ENCODE assay signal across 10 cellular contexts in genomic region chr16:86508028-86508946, GRCh38. TPM values are rescaled to one million over a fixed set of nuclear protein-coding genes. Genes with fewer than 3 reads are reported as not detected.
DNase-seq lines count a peak whose midpoint lies in the region; ATAC-seq lines count a peak whose summit lies in the region.
"Had no signal": no experiment of that assay in that cellular context is flagged by ENCODE, and none has a peak within 500 bp of the region (broad histone marks: within the 10 kb centered on the region; RNA-seq: fewer than 3 reads in every experiment).

No MANE protein-coding gene starts in this region.

- peaks cover 62% of the 10 kb centered on the region for H3K27me3 Mint-ChIP-seq in activated T-helper 2 cell treated with anti-CD3 and anti-CD28 coated beads, Interferon-gamma antibody, Interleukin-2, Interleukin-4, amounts not matched to agents 10 μg/mL and 5 μg/mL and 100 μg/mL, durations not matched to agents 14 hours and 24 hours and 36 hours (ENCODE audit: low read depth)
- H3K27me3 Mint-ChIP-seq in stimulated activated memory B cell treated with anti-CD40 and anti-IgM and Interleukin-4, amounts not matched to agents 10 μg/mL and 1 μg/mL and 100 μg/mL, for 72 hours: peaks cover 87% of the 10 kb centered on the region

- ATAC-seq in stimulated activated memory B cell treated with anti-CD40 and anti-IgM and Interleukin-4, amounts not matched to agents 10 μg/mL and 1 μg/mL and 100 μg/mL, for 72 hours: no peak
- ATAC-seq in GM18870 (IDR thresholded peaks at IDR 0.05; ENCODE audit: unreplicated experiment) (no peak), HG02981 (IDR thresholded peaks at IDR 0.05; ENCODE audit: unreplicated experiment) (no peak), GM19328 (IDR thresholded peaks at IDR 0.05; ENCODE audit: unreplicated experiment) (no peak)

- no peaks in the 10 kb centered on the region for H3K36me3 Mint-ChIP-seq in activated T-helper 2 cell treated with anti-CD3 and anti-CD28 coated beads, Interferon-gamma antibody, Interleukin-2, Interleukin-4, amounts not matched to agents 10 μg/mL and 5 μg/mL and 100 μg/mL, durations not matched to agents 14 hours and 24 hours and 36 hours (ENCODE audit: low read depth)
- no peaks in the 10 kb centered on the region for H3K36me3 Mint-ChIP-seq in stimulated activated memory B cell treated with anti-CD40 and anti-IgM and Interleukin-4, amounts not matched to agents 10 μg/mL and 1 μg/mL and 100 μg/mL, for 72 hours

- intact Hi-C loops in activated T-helper 2 cell treated with anti-CD3 and anti-CD28 coated beads, Interferon-gamma antibody, Interleukin-2, Interleukin-4, amounts not matched to agents 10 μg/mL and 5 μg/mL and 100 μg/mL, durations not matched to agents 14 hours and 24 hours and 36 hours (cut with micrococcal nuclease): no loop called here

- peak overlapping the region; percentile 52 for H3K27ac Mint-ChIP-seq in activated T-helper 2 cell treated with anti-CD3 and anti-CD28 coated beads, Interferon-gamma antibody, Interleukin-2, Interleukin-4, amounts not matched to agents 10 μg/mL and 5 μg/mL and 100 μg/mL, durations not matched to agents 14 hours and 24 hours and 36 hours
- H3K27ac Mint-ChIP-seq in stimulated activated memory B cell treated with anti-CD40 and anti-IgM and Interleukin-4, amounts not matched to agents 10 μg/mL and 1 μg/mL and 100 μg/mL, for 72 hours: peak overlapping the region; percentile 65

- H3K4me3 Mint-ChIP-seq in activated T-helper 2 cell treated with anti-CD3 and anti-CD28 coated beads, Interferon-gamma antibody, Interleukin-2, Interleukin-4, amounts not matched to agents 10 μg/mL and 5 μg/mL and 100 μg/mL, durations not matched to agents 14 hours and 24 hours and 36 hours (ENCODE audit: low read depth): no peak overlapping the region
- peak overlapping the region; percentile 82 for H3K4me3 Mint-ChIP-seq in stimulated activated memory B cell treated with anti-CD40 and anti-IgM and Interleukin-4, amounts not matched to agents 10 μg/mL and 1 μg/mL and 100 μg/mL, for 72 hours

- H3K9me3 Mint-ChIP-seq in activated T-helper 2 cell treated with anti-CD3 and anti-CD28 coated beads, Interferon-gamma antibody, Interleukin-2, Interleukin-4, amounts not matched to agents 10 μg/mL and 5 μg/mL and 100 μg/mL, durations not matched to agents 14 hours and 24 hours and 36 hours: no peaks in the 10 kb centered on the region
- no peaks in the 10 kb centered on the region for H3K9me3 Mint-ChIP-seq in stimulated activated memory B cell treated with anti-CD40 and anti-IgM and Interleukin-4, amounts not matched to agents 10 μg/mL and 1 μg/mL and 100 μg/mL, for 72 hours

- DNase-seq in NCI-H748 (lab: John Stamatoyannopoulos, UW; ENCODE audit: unreplicated experiment) (peak; percentile 21), NCI-H748 treated with DMSO at 0.1 percent for 48 hours (lab: John Stamatoyannopoulos, UW) (no peak), iris pigment epithelial cell (ENCODE audit: low read depth) (peak; percentile 71)
- DNase-seq in activated T-helper 2 cell treated with anti-CD3 and anti-CD28 coated beads, Interferon-gamma antibody, Interleukin-2, Interleukin-4, amounts not matched to agents 10 μg/mL and 5 μg/mL and 100 μg/mL, durations not matched to agents 14 hours and 24 hours and 36 hours (ENCODE audit: low spot score): no peak
- DNase-seq: foreskin melanocyte had no signal

- peaks cover 13% of the 10 kb centered on the region for H3K4me1 Mint-ChIP-seq in activated T-helper 2 cell treated with anti-CD3 and anti-CD28 coated beads, Interferon-gamma antibody, Interleukin-2, Interleukin-4, amounts not matched to agents 10 μg/mL and 5 μg/mL and 100 μg/mL, durations not matched to agents 14 hours and 24 hours and 36 hours (ENCODE audit: low read depth)
- H3K4me1 Mint-ChIP-seq in stimulated activated memory B cell treated with anti-CD40 and anti-IgM and Interleukin-4, amounts not matched to agents 10 μg/mL and 1 μg/mL and 100 μg/mL, for 72 hours: peaks cover 37% of the 10 kb centered on the region

RNA-seq across cellular contexts. Expression of gene FOXF1, which starts 2.0 kb away (rescaled TPM):
- not detected in 2 replicates for total RNA-seq in activated T-helper 2 cell treated with anti-CD3 and anti-CD28 coated beads, Interferon-gamma antibody, Interleukin-2, Interleukin-4, amounts not matched to agents 10 μg/mL and 5 μg/mL and 100 μg/mL, durations not matched to agents 14 hours and 24 hours and 36 hours
- total RNA-seq: A673 had no signal

RNA-seq across cellular contexts. Expression of gene MTHFSD, which starts 46.7 kb away (rescaled TPM):
- 21.9 and 22.8 TPM in 2 replicates for total RNA-seq in activated T-helper 2 cell treated with anti-CD3 and anti-CD28 coated beads, Interferon-gamma antibody, Interleukin-2, Interleukin-4, amounts not matched to agents 10 μg/mL and 5 μg/mL and 100 μg/mL, durations not matched to agents 14 hours and 24 hours and 36 hours

RNA-seq across cellular contexts. Expression of gene FOXC2, which starts 58.3 kb away (rescaled TPM):
- total RNA-seq in activated T-helper 2 cell treated with anti-CD3 and anti-CD28 coated beads, Interferon-gamma antibody, Interleukin-2, Interleukin-4, amounts not matched to agents 10 μg/mL and 5 μg/mL and 100 μg/mL, durations not matched to agents 14 hours and 24 hours and 36 hours: 0.07 TPM in 1 of 2 replicates, not detected in the other

Comparison
In these comparisons a context has a peak if more than half of its experiments do, and no peak if none do; other contexts are left out.
1. DNase-seq: peak in NCI-H748 (single experiment) and iris pigment epithelial cell (single experiment); none in NCI-H748 treated with DMSO at 0.1 percent for 48 hours (single experiment) and activated T-helper 2 cell treated with anti-CD3 and anti-CD28 coated beads, Interferon-gamma antibody, Interleukin-2, Interleukin-4, amounts not matched to agents 10 μg/mL and 5 μg/mL and 100 μg/mL, durations not matched to agents 14 hours and 24 hours and 36 hours (single experiment).